Comparison of ENCODE assay signal across 9 cellular contexts in the genomic region with DNA sequence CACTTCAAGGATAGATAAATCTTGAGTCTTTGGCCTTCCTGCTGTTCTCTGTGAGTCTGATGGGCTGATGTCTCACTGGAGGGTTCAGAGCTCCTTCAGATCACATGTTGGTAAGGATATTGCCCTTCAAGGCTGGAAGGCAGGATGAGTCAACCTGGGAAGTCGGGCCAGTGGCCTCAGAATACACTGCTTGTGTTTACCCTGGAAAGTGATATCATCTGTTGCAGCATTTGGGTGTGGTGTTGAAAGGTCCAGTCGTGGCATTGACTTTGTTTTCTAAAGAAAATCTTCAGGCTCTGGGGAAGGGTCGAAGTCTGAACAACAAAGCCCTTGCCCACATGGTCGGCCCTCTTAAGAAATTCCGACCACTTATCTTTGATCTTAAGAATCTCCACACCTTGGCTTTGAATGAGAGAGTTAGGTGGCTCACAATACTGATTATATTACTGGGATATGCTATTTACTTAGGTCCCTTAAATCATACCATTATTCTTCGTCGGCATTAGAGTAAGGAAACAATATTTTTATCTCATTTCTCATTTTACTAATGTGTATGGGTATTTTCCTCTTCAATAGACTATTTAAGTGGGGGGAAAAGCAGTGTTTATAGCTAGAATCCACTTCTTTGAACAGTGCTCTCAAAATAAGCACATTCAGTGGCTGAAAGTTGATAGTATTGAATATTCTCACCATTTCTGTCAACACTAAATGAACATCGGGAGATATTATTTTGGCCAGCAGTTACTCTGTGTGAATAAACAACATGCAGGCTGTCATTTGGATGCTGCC.
A peak's percentile ranks its signal among the peaks of the same experiment; 100 is the strongest.
DNase-seq lines count a peak whose midpoint lies in the region; TF ChIP-seq lines count a peak whose summit lies in the region.
"Had no signal": no experiment of that assay in that cellular context is flagged by ENCODE, and none has a peak within 500 bp of the region (broad histone marks: within the 10 kb centered on the region; RNA-seq: fewer than 3 reads in every experiment).

No MANE protein-coding gene starts in this region.

- H3K36me3 ChIP-seq in HEK293 (ENCODE audit: control insufficient read depth in 2 of 2, insufficient read depth in 1 of 2, low read length in 2 of 2): no peaks in the 10 kb centered on the region
- H3K36me3 ChIP-seq in adrenal gland (replicated peaks in 1 of 2): no peaks in the 10 kb centered on the region
- no peaks in the 10 kb centered on the region for H3K36me3 ChIP-seq in tibial artery
- H3K36me3 ChIP-seq: prostate gland had no signal

- no peak for TF ChIP-seq CTCF in HEK293 (tag by site-specific recombination; IDR thresholded peaks at IDR 0.05)
- TF ChIP-seq CTCF in adrenal gland (IDR thresholded peaks at IDR 0.05): no peak
- no peak for TF ChIP-seq CTCF in tibial artery (IDR thresholded peaks at IDR 0.05)

- no peaks in the 10 kb centered on the region for H3K9me3 ChIP-seq in HEK293 (ENCODE audit: control insufficient read depth, insufficient read depth, low read depth, low read length)
- no peaks in the 10 kb centered on the region for H3K9me3 ChIP-seq in adrenal gland (replicated peaks in 1 of 3)
- H3K9me3 ChIP-seq in tibial artery: no peaks in the 10 kb centered on the region
- H3K9me3 ChIP-seq: prostate gland had no signal

- 65 to 70% (median 68%) methylated on average over 8 of the region's 8 CpGs for WGBS in adrenal gland, 4 donors

- no peak overlapping the region for H3K27ac ChIP-seq in HEK293 (ENCODE audit: extremely low read depth, low read depth, low read length)
- H3K27ac ChIP-seq in adrenal gland: no peak overlapping the region
- no peak overlapping the region for H3K27ac ChIP-seq in tibial artery
- H3K27ac ChIP-seq: prostate gland had no signal

- POLR2A ChIA-PET in HEK293 (lab: Yijun Ruan, JAX): no interaction called here

- CTCF ChIA-PET in HEK293 (lab: Yijun Ruan, JAX): no interaction called here

- H3K4me1 ChIP-seq in HEK293 (ENCODE audit: control insufficient read depth, insufficient read depth, low read length) (0 out of 2 replicates have a peak, but pooled peaks cover 2% of the 10 kb centered on the region), adrenal gland (replicated peaks in 1 of 2) (no peaks in the 10 kb centered on the region), tibial artery (peaks cover 0 to 26% (median 17%) of the 10 kb centered on the region in 4 donors)
- H3K4me1 ChIP-seq: prostate gland had no signal

- TF ChIP-seq POLR2A in adrenal gland (IDR thresholded peaks at IDR 0.05): no peak

- DNase-seq in adrenal gland (peak in 4 of 7 donors; percentile 26 to 51 (median 38)), iPS-NIHi7 (ENCODE audit: extremely low spot score) (peak; percentile 30), tibial artery (peak; percentile 79 to 80), DMS79 treated with DMSO at 0.1 percent for 48 hours (lab: John Stamatoyannopoulos, UW) (no peak)
- no peak for DNase-seq in activated CD8-positive, alpha-beta memory T cell treated with anti-CD3 and anti-CD28 coated beads for 24 hours
- no peak for DNase-seq in stimulated activated CD4-positive, alpha-beta T cell treated with anti-CD3 and anti-CD28 coated beads, Interleukin-4, amount 100 ng/mL, for 4 hours
- DNase-seq: T-helper 2 cell had no signal

- intact Hi-C loops in adrenal gland (cut with DNase I): no loop called here
- intact Hi-C loops in tibial artery (cut with DNase I; ENCODE audit: low total_unique reads): no loop called here

- no peaks in the 10 kb centered on the region for H3K27me3 ChIP-seq in adrenal gland
- no peaks in the 10 kb centered on the region for H3K27me3 ChIP-seq in tibial artery

- no peak overlapping the region for H3K4me3 ChIP-seq in HEK293 (ENCODE audit: low read depth, low read length)
- H3K4me3 ChIP-seq in adrenal gland: no peak overlapping the region
- no peak overlapping the region for H3K4me3 ChIP-seq in tibial artery
- H3K4me3 ChIP-seq: prostate gland had no signal

TF ChIP-seq in HEK293, 187 proteins besides CTCF, POLR2A, EP300 and RAD21:
- TF ChIP-seq ZNF660 (tag by site-specific recombination; IDR thresholded peaks at IDR 0.05) (peak; percentile 97), KLF8 (tag by site-specific recombination; IDR thresholded peaks at IDR 0.05) (no peak), SCRT2 (tag by site-specific recombination; IDR thresholded peaks at IDR 0.05) (peak; percentile 76)

Comparison
In these comparisons a context has a peak if more than half of its experiments do, and no peak if none do; other contexts are left out.
1. DNase-seq: peak in adrenal gland (4 of 7), iPS-NIHi7 (single experiment) and tibial artery (2 of 2); none in activated CD8-positive, alpha-beta memory T cell treated with anti-CD3 and anti-CD28 coated beads for 24 hours (single experiment), stimulated activated CD4-positive, alpha-beta T cell treated with anti-CD3 and anti-CD28 coated beads, Interleukin-4, amount 100 ng/mL, for 4 hours (0 of 2) and DMS79 treated with DMSO at 0.1 percent for 48 hours (single experiment).